In the genomic region with DNA sequence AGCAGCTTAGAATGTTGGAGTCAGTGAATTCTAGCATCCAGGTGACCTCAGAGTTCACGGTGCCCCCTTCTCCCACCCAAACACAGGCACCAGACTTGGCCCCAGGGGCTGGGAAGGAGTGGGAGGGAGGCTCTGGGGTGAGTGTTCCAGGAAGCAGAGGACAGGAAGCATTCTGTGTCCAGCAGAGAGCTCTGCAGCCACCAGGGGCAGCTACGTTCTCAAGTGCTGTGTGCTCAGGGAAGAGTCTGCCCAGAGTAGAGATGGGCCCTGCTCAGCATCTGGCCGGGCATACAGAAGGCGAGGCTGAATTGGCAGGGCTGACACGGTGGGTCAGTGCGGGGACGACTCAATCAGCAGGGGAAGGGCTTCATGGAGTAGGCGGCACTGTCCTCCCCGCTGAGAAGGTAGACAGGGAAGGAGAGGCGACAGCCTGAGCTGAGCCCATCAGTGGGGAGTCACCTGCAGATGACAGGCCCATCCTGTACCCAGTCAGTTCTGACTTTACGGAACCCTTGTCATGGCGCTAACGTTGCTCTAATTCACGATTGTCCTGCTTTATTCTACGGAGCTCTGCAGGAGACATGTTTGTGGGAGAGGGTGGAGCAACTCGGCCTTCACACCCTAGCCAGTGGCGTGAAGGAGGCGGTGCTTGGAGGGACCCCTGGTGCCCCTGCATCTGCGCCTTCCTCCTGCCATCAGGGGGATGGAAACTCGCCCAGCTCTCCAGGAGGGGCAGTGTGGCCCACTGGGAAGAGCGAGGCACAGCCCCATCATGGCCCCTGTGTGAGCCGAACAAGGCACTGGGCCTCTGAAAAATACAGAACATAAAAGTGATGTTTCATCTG, we compare ENCODE assay signal across 10 cellular contexts.
A peak's percentile ranks its signal among the peaks of the same experiment; 100 is the strongest.
DNase-seq lines count a peak whose midpoint lies in the region; ATAC-seq and TF ChIP-seq lines count a peak whose summit lies in the region.
"Had no signal": no experiment of that assay in that cellular context is flagged by ENCODE, and none has a peak within 500 bp of the region (broad histone marks: within the 10 kb centered on the region; RNA-seq: fewer than 3 reads in every experiment).

No MANE protein-coding gene starts in this region.

- ATAC-seq in HG03521 (IDR thresholded peaks at IDR 0.05; ENCODE audit: unreplicated experiment): no peak

- peak overlapping the region in 1 of 2 donors; percentile 26 for H3K9ac ChIP-seq in mucosa of rectum (ENCODE audit: low read depth in 1 of 2, low read length in 2 of 2)
- H3K9ac ChIP-seq: parathyroid adenoma had no signal

- no peak for TF ChIP-seq CTCF in GM10248 (IDR thresholded peaks at IDR 0.05; ENCODE audit: control extremely low read depth, extremely low read depth, low read depth, missing control alignments)

- H3K36me3 ChIP-seq in mucosa of rectum (ENCODE audit: control insufficient read depth in 2 of 2, insufficient read depth in 2 of 2, low read length in 2 of 2): no peaks in the 10 kb centered on the region
- H3K36me3 ChIP-seq: HAP-1 had no signal

- H3K4me3 ChIP-seq in mucosa of rectum (ENCODE audit: low read length in 2 of 2): no peak overlapping the region
- H3K4me3 ChIP-seq: HAP-1 had no signal

- H3K27me3 ChIP-seq in mucosa of rectum (ENCODE audit: control insufficient read depth in 2 of 2, insufficient read depth in 2 of 2, low read length in 2 of 2): no peaks in the 10 kb centered on the region

- DNase-seq in ELR (ENCODE audit: low read depth) (peak; percentile 55), NCI-H146 treated with DMSO at 0.1 percent for 48 hours (lab: John Stamatoyannopoulos, UW; ENCODE audit: unreplicated experiment) (peak; percentile 46), dermis microvascular lymphatic vessel endothelial cell (ENCODE audit: low read depth in 2 of 2) (peak; percentile 30 to 33), GM10248 (ENCODE audit: extremely low spot score) (no peak), amniotic stem cell (lab: John Stamatoyannopoulos, UW) (no peak)
- no peak for DNase-seq in stimulated activated CD4-positive, alpha-beta T cell treated with anti-CD3 and anti-CD28 coated beads, Interleukin-12 subunit alpha, Interleukin-12 subunit beta, amount 100 ng/mL, for 4 hours

- peaks cover 22 to 24% of the 10 kb centered on the region in 2 donors for H3K4me1 ChIP-seq in mucosa of rectum (ENCODE audit: control insufficient read depth in 2 of 2, insufficient read depth in 2 of 2, low read length in 2 of 2)
- H3K4me1 ChIP-seq: HAP-1, parathyroid adenoma had no signal

- no peaks in the 10 kb centered on the region for H3K9me3 ChIP-seq in mucosa of rectum (ENCODE audit: control insufficient read depth in 2 of 2, low read length in 2 of 2)
- H3K9me3 ChIP-seq: HAP-1 had no signal

- CTCF ChIA-PET in GM10248 (lab: Yijun Ruan, JAX): interaction anchor here (1.3 to 2.2 kb wide), 2 partner anchors 20 to 106 kb away, joined by 3 to 6 read pairs; no protein-coding TSS in a partner anchor

- POLR2A ChIA-PET in GM10248 (lab: Yijun Ruan, JAX): no interaction called here

- H3K27ac ChIP-seq in mucosa of rectum (ENCODE audit: low read depth in 2 of 2, low read length in 2 of 2): peak overlapping the region; percentile 87 to 89
- H3K27ac ChIP-seq: parathyroid adenoma had no signal

Comparison
In these comparisons a context has a peak if more than half of its experiments do, and no peak if none do; other contexts are left out.
1. DNase-seq: peak in ELR (single experiment), NCI-H146 treated with DMSO at 0.1 percent for 48 hours (single experiment) and dermis microvascular lymphatic vessel endothelial cell (2 of 2); none in stimulated activated CD4-positive, alpha-beta T cell treated with anti-CD3 and anti-CD28 coated beads, Interleukin-12 subunit alpha, Interleukin-12 subunit beta, amount 100 ng/mL, for 4 hours (single experiment), GM10248 (single experiment) and amniotic stem cell (single experiment).